ENCODE assay signal across 2 cellular contexts in genomic region chr9:104868303-104868686, GRCh38.
TF ChIP-seq lines count a peak whose summit lies in the region.

No MANE protein-coding gene starts in this region.

TF ChIP-seq in K562, 482 proteins besides CTCF, POLR2A, EP300 and RAD21:
- no peak for TF ChIP-seq PCBP2 (IDR thresholded peaks at IDR 0.05; ENCODE audit: low read depth, low read length, poor library complexity, severe bottlenecking)
- TF ChIP-seq, protein P1, sequence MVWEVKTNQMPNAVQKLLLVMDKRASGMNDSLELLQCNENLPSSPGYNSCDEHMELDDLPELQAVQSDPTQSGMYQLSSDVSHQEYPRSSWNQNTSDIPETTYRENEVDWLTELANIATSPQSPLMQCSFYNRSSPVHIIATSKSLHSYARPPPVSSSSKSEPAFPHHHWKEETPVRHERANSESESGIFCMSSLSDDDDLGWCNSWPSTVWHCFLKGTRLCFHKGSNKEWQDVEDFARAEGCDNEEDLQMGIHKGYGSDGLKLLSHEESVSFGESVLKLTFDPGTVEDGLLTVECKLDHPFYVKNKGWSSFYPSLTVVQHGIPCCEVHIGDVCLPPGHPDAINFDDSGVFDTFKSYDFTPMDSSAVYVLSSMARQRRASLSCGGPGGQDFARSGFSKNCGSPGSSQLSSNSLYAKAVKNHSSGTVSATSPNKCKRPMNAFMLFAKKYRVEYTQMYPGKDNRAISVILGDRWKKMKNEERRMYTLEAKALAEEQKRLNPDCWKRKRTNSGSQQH (CRISPR knock-in tag; IDR thresholded peaks at IDR 0.05) = no peak
- TF ChIP-seq, protein P2, sequence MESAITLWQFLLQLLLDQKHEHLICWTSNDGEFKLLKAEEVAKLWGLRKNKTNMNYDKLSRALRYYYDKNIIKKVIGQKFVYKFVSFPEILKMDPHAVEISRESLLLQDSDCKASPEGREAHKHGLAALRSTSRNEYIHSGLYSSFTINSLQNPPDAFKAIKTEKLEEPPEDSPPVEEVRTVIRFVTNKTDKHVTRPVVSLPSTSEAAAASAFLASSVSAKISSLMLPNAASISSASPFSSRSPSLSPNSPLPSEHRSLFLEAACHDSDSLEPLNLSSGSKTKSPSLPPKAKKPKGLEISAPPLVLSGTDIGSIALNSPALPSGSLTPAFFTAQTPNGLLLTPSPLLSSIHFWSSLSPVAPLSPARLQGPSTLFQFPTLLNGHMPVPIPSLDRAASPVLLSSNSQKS (CRISPR knock-in tag; IDR thresholded peaks at IDR 0.05) = no peak
- TF ChIP-seq ZNF583 (CRISPR knock-in tag; IDR thresholded peaks at IDR 0.05) = no peak
- no peak for TF ChIP-seq MCM5 (IDR thresholded peaks at IDR 0.05; ENCODE audit: low read depth)
- TF ChIP-seq OTX1 (CRISPR knock-in tag; IDR thresholded peaks at IDR 0.05) = no peak
- TF ChIP-seq SPI1 (IDR thresholded peaks at IDR 0.05; ENCODE audit: borderline replicate concordance, low read depth, low read length) = no peak

TF ChIP-seq in HepG2, 621 proteins besides CTCF, POLR2A, EP300 and RAD21:
- TF ChIP-seq RBM22 (optimal IDR thresholded peaks at IDR 0.05; ENCODE audit: low read length) (peak; percentile 12), PCBP2 (optimal IDR thresholded peaks at IDR 0.05; ENCODE audit: low read depth, low read length, poor library complexity, severe bottlenecking) (no peak)
TF ChIP-seq in HepG2: peak in this region for 1.
